Comparison of ENCODE assay signal across 23 cellular contexts in genomic region chr1:114134518-114134917, GRCh38. TPM values are rescaled to one million over a fixed set of nuclear protein-coding genes. Genes with fewer than 3 reads are reported as not detected.
DNase-seq lines count a peak whose midpoint lies in the region; ATAC-seq and TF ChIP-seq lines count a peak whose summit lies in the region.
"Had no signal": no experiment of that assay in that cellular context is flagged by ENCODE, and none has a peak within 500 bp of the region (broad histone marks: within the 10 kb centered on the region; RNA-seq: fewer than 3 reads in every experiment).

No MANE protein-coding gene starts in this region.

- H3K4me1 ChIP-seq in GM23338 (ENCODE audit: insufficient read depth) (0 out of 2 replicates have a peak, but pooled peaks cover 5% of the 10 kb centered on the region), PC-9 (replicated peaks; ENCODE audit: insufficient read depth) (peaks cover 14% of the 10 kb centered on the region), SK-N-SH (ENCODE audit: control insufficient read depth in 1 of 2, insufficient read depth in 2 of 2, low read depth in 1 of 2, low read length in 1 of 2) (peaks cover 0 to 5% of the 10 kb centered on the region in 2 experiments; a peak in 1 of 4 replicates)

- H3K9ac ChIP-seq in SK-N-SH = no peak overlapping the region

- DNase-seq in GM23338 (ENCODE audit: low spot score) = no peak
- DNase-seq in PC-9 = peak in 1 of 2 experiments; percentile 51
- no peak for DNase-seq in left colon
- DNase-seq in mucosa of gallbladder (ENCODE audit: low spot score) = peak; percentile 44
- DNase-seq in NCI-H1436 (lab: John Stamatoyannopoulos, UW) = no peak
- no peak for DNase-seq in SK-N-SH
- DNase-seq in GM10266 (ENCODE audit: extremely low spot score) = no peak
- DNase-seq: Caco-2, EL, GDM1, Karpas-422, NCI-H1092, NCI-H1436 treated with DMSO at 0.1 percent for 48 hours, NCI-H446 treated with DMSO at 0.1 percent for 48 hours, NCI-H526, NCI-H82, SHP77 treated with DMSO at 0.1 percent for 48 hours had no signal

- ATAC-seq in GM23338 (no peak), left colon (peak; percentile 33)

- H2AFZ ChIP-seq in GM23338 (no peak overlapping the region), PC-9 (no peak overlapping the region), SK-N-SH (ENCODE audit: low read depth) (no peak overlapping the region)

- H3K79me2 ChIP-seq in GM23338 (replicated peaks; ENCODE audit: insufficient read depth) = peaks cover 8% of the 10 kb centered on the region
- H3K79me2 ChIP-seq in PC-9 (ENCODE audit: low read depth) = no peaks in the 10 kb centered on the region
- H3K79me2 ChIP-seq in SK-N-SH (ENCODE audit: insufficient read depth) = no peaks in the 10 kb centered on the region

- H3K4me2 ChIP-seq in GM23338 (no peak overlapping the region), PC-9 (peak overlapping the region; percentile 2; the same call in 1 of the 2 replicates), SK-N-SH (no peak overlapping the region)

- H3K9me2 ChIP-seq in GM23338 (ENCODE audit: insufficient read depth) (peaks cover 9% of the 10 kb centered on the region; the same call in 1 of the 2 replicates), PC-9 (ENCODE audit: insufficient read depth) (no peaks in the 10 kb centered on the region), SK-N-SH (no peaks in the 10 kb centered on the region)

- no peak overlapping the region for H3K4me3 ChIP-seq in GM23338
- no peak overlapping the region for H3K4me3 ChIP-seq in PC-9
- H3K4me3 ChIP-seq in SK-N-SH (ENCODE audit: low read depth in 2 of 2, low read length in 1 of 2) = no peak overlapping the region

- TF ChIP-seq CTCF in GM23338 (conservative IDR thresholded peaks at IDR 0.05; ENCODE audit: low read depth in 2 of 2) (no peak), PC-9 (conservative IDR thresholded peaks at IDR 0.05) (no peak), SK-N-SH (IDR thresholded peaks at IDR 0.05) (no peak), GM10266 (IDR thresholded peaks at IDR 0.05; ENCODE audit: control insufficient read depth, insufficient read depth, low read depth, missing control alignments) (no peak)

- intact Hi-C loops in PC-9 (cut with micrococcal nuclease; ENCODE audit: unreplicated experiment) = no loop called here
- intact Hi-C loops in left colon (cut with DNase I, micrococcal nuclease) = no loop called here

- H3K4me1 Mint-ChIP-seq in GM23338 = peaks cover 29% of the 10 kb centered on the region; the same call in 2 of the 3 replicates

- peaks cover 42% of the 10 kb centered on the region for H3K36me3 ChIP-seq in GM23338 (ENCODE audit: insufficient read depth)
- no peaks in the 10 kb centered on the region for H3K36me3 ChIP-seq in PC-9 (ENCODE audit: low read depth)
- no peaks in the 10 kb centered on the region for H3K36me3 ChIP-seq in SK-N-SH (replicated peaks in 1 of 2; ENCODE audit: control insufficient read depth in 1 of 2, insufficient read depth in 2 of 2, low read length in 1 of 2)

- no peak for TF ChIP-seq RAD21 in SK-N-SH (IDR thresholded peaks at IDR 0.05; ENCODE audit: low read length)

- POLR2A ChIA-PET in PC-9 (lab: Charles Lee; ENCODE audit: unreplicated experiment) = no interaction called here
- POLR2A ChIA-PET in SK-N-SH (lab: Yijun Ruan, JAX) = no interaction called here

- H3K4me3 Mint-ChIP-seq in GM23338 = no peak overlapping the region
- H3K4me3 Mint-ChIP-seq: CD4-positive, alpha-beta T cell had no signal

- H3K27ac Mint-ChIP-seq in GM23338 = peak overlapping the region; percentile 14; the same call in 1 of the 2 replicates
- H3K27ac Mint-ChIP-seq: CD4-positive, alpha-beta T cell had no signal

- H4K20me1 ChIP-seq in GM23338 (replicated peaks; ENCODE audit: insufficient read depth) (peaks cover 14% of the 10 kb centered on the region), PC-9 (ENCODE audit: insufficient read depth) (no peaks in the 10 kb centered on the region), SK-N-SH (ENCODE audit: insufficient read depth) (no peaks in the 10 kb centered on the region)

- H3K27me3 Mint-ChIP-seq in GM23338 (ENCODE audit: insufficient read depth, low read depth, poor library complexity) = peaks cover 12% of the 10 kb centered on the region

- H3K9me3 ChIP-seq in PC-9 (ENCODE audit: insufficient read depth, low read depth) = no peaks in the 10 kb centered on the region
- no peaks in the 10 kb centered on the region for H3K9me3 ChIP-seq in SK-N-SH
- H3K9me3 ChIP-seq: Caco-2 had no signal

- H3K27ac ChIP-seq in GM23338 (ENCODE audit: low read depth) = no peak overlapping the region; the same call in 1 of the 2 replicates
- no peak overlapping the region for H3K27ac ChIP-seq in PC-9
- H3K27ac ChIP-seq in SK-N-SH (ENCODE audit: low read depth in 2 of 2, low read length in 1 of 2) = no peak overlapping the region
- H3K27ac ChIP-seq: HL-60, RWPE1 had no signal

- no peaks in the 10 kb centered on the region for H3K9me3 Mint-ChIP-seq in GM23338
- H3K9me3 Mint-ChIP-seq: CD4-positive, alpha-beta T cell had no signal

- BruUV-seq in PC-9 (replicated peaks; lab: Mats Ljungman, UMichigan) = no TSS peak

- H3K36me3 Mint-ChIP-seq in GM23338 (ENCODE audit: low read depth) = peaks cover 89% of the 10 kb centered on the region

- no peak for TF ChIP-seq EP300 in SK-N-SH (IDR thresholded peaks at IDR 0.05; ENCODE audit: borderline replicate concordance in 1 of 2, low read depth in 1 of 2, low read length in 1 of 2)

- H3K27me3 ChIP-seq in GM23338 (ENCODE audit: insufficient read depth) (no peaks in the 10 kb centered on the region), PC-9 (ENCODE audit: insufficient read depth, low read depth) (no peaks in the 10 kb centered on the region), SK-N-SH (ENCODE audit: insufficient read depth) (peaks cover 8% of the 10 kb centered on the region; the same call in 1 of the 2 replicates)

- 37% methylated on average over 4 of the region's 4 CpGs for WGBS in SK-N-SH (ENCODE audit: low lambda C conversion rate)

- H3F3A ChIP-seq in GM23338 (replicated peaks; ENCODE audit: low read depth) (peaks cover 15% of the 10 kb centered on the region; the same call in 1 of the 2 replicates), PC-9 (ENCODE audit: insufficient read depth, low read depth) (no peaks in the 10 kb centered on the region; the same call in 1 of the 2 replicates), SK-N-SH (replicated peaks; ENCODE audit: insufficient read depth) (no peaks in the 10 kb centered on the region)

- CTCF ChIA-PET in PC-9 (lab: Charles Lee) = no interaction called here
- CTCF ChIA-PET in SK-N-SH (lab: Yijun Ruan, JAX) = interaction anchor here (0.9 to 1.2 kb wide), 2 partner anchors 12 to 15 kb away, joined by 3 read pairs; no protein-coding TSS in a partner anchor

TF ChIP-seq in GM23338, 12 proteins besides CTCF, POLR2A, EP300 and RAD21 (continues in another document):
- no peak for TF ChIP-seq ZNF114 (CRISPR knock-in tag; IDR thresholded peaks at IDR 0.05)

TF ChIP-seq in SK-N-SH, 30 proteins besides CTCF, POLR2A, EP300 and RAD21:
- TF ChIP-seq JUND (IDR thresholded peaks at IDR 0.05) (no peak), FOXM1 (IDR thresholded peaks at IDR 0.05; ENCODE audit: low read depth) (no peak), USF1 (IDR thresholded peaks at IDR 0.05; ENCODE audit: borderline replicate concordance, low read depth) (no peak), USF2 (IDR thresholded peaks at IDR 0.05; ENCODE audit: borderline replicate concordance, low read depth, low read length) (no peak), SIN3A (IDR thresholded peaks at IDR 0.05; ENCODE audit: borderline replicate concordance, low read depth, low read length) (no peak), TCF12 (IDR thresholded peaks at IDR 0.05) (no peak), IRF3 (IDR thresholded peaks at IDR 0.05; ENCODE audit: low read depth, low read length) (no peak), POLR2AphosphoS5 (IDR thresholded peaks at IDR 0.05; ENCODE audit: low read depth, low read length) (no peak), EZH2phosphoT487 (IDR thresholded peaks at IDR 0.05; ENCODE audit: borderline replicate concordance, low read depth) (no peak), SMC3 (IDR thresholded peaks at IDR 0.05; ENCODE audit: low read depth, low read length) (no peak), ELF1 (IDR thresholded peaks at IDR 0.05) (no peak), RCOR1 (IDR thresholded peaks at IDR 0.05; ENCODE audit: low read length) (no peak), TEAD4 (IDR thresholded peaks at IDR 0.05; ENCODE audit: borderline replicate concordance, insufficient read depth) (no peak), FOSL2 (IDR thresholded peaks at IDR 0.05; ENCODE audit: borderline replicate concordance, low read depth) (no peak), NFIC (IDR thresholded peaks at IDR 0.05; ENCODE audit: borderline replicate concordance) (no peak)

RNA-seq across cellular contexts. Expression of gene SYT6, which starts 19.2 kb away (rescaled TPM):
- total RNA-seq in GM23338 (2014; rRNA removed; shearing (Covaris generic)) = 41.7 and 42.6 TPM in 2 replicates
- polyA plus RNA-seq in GM23338 (2016; fragmentation: Nextera tagmentation; extraction: Ambion mirVana) (25.4 and 31.2 TPM in 2 replicates), SK-N-SH (2012; rRNA removed) (not detected in 2 replicates)
- total RNA-seq in PC-9 (2021) (not detected in 2 replicates), left colon (under 1 TPM in 1 of 2 donors, not detected in 1; 0.14 TPM), mucosa of gallbladder (1.4 TPM)
- under 0.01 TPM in 1 of 2 replicates, not detected in the other for polyA plus RNA-seq in SK-N-SH (2012; cell fraction: cytosol; rRNA removed)
- not detected in 2 replicates for polyA plus RNA-seq in SK-N-SH (2012; cell fraction: nucleus; rRNA removed)
- total RNA-seq: A172; CD4-positive, alpha-beta T cell; H4 had no signal
- polyA plus RNA-seq: BJ had no signal

Comparison
In these comparisons a context has a peak if more than half of its experiments do, and no peak if none do; other contexts are left out.
1. RNA of gene SYT6, which starts 19.2 kb away (total RNA-seq): 41.7 to 42.6 TPM in GM23338; 1.4 TPM in mucosa of gallbladder (single experiment), 0.14 TPM in left colon and not detected in PC-9; every median in the first group is over 10 times any median in the second.